ENCODE assay signal across 36 cellular contexts in the genomic region with DNA sequence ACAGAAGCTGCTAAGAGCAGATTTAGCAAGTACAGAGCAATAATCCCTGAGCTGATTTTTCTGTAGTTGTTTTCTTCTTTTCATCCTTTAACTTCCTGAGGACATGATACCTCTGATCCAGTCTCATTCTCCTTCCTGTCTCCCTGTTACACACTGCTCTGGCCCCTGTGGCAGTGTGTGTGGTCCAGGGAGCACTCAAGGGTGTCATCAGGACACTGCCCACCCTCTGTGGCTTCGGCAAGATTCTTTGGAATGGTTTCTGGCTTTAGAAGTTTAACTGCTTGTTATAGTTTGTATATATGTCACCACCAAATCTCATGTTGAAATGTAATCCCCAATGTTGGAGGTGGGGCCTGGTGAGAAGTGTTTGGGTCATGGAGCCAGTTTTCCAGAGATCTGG.
"Had no signal": no experiment of that assay in that cellular context is flagged by ENCODE, and none has a peak within 500 bp of the region (broad histone marks: within the 10 kb centered on the region; RNA-seq: fewer than 3 reads in every experiment).

No MANE protein-coding gene starts in this region.

- H3K9me3 Mint-ChIP-seq: activated T-cell treated with anti-CD3 and anti-CD28 coated beads, Interleukin-2, amount 50 U/mL, for 24 hours; central memory CD8-positive, alpha-beta T cell; T-helper 2 cell treated with Interferon-gamma antibody and Interleukin-4, amounts not matched to agents 5 μg/mL and 100 μg/mL, for 36 hours had no signal

- H3K4me3 ChIP-seq: ascending aorta, body of pancreas, cardiac muscle cell had no signal

- H3K4me1 Mint-ChIP-seq: activated B cell treated with CpG ODN at 0.5 μM for 24 hours; activated CD4-positive, alpha-beta memory T cell treated with anti-CD3 and anti-CD28 coated beads, Interleukin-2, amount 10 ng/mL, durations not matched to agents 7 days and 5 days; activated CD4-positive, alpha-beta T cell treated with anti-CD3 and anti-CD28 coated beads, Interleukin-2, amount 10 ng/mL, durations not matched to agents 7 days and 5 days; activated CD8-positive, alpha-beta memory T cell treated with anti-CD3 and anti-CD28 coated beads, Interleukin-2, amount 10 ng/mL, durations not matched to agents 7 days and 5 days; activated naive CD4-positive, alpha-beta T cell treated with anti-CD3 and anti-CD28 coated beads, Interleukin-2, amount 10 ng/mL, durations not matched to agents 7 days and 5 days; activated naive CD8-positive, alpha-beta T cell treated with anti-CD3 and anti-CD28 coated beads, Interleukin-2, amount 10 ng/mL, durations not matched to agents 7 days and 5 days; central memory CD8-positive, alpha-beta T cell had no signal

- H3K27ac Mint-ChIP-seq: activated B cell treated with CpG ODN at 0.5 μM for 24 hours; activated CD4-positive, alpha-beta memory T cell treated with anti-CD3 and anti-CD28 coated beads, Interleukin-2, amount 10 ng/mL, durations not matched to agents 7 days and 5 days; activated CD4-positive, alpha-beta T cell treated with anti-CD3 and anti-CD28 coated beads for 36 hours; activated CD4-positive, alpha-beta T cell treated with anti-CD3 and anti-CD28 coated beads, Interleukin-2, amount 10 ng/mL, durations not matched to agents 7 days and 5 days; activated CD8-positive, alpha-beta memory T cell treated with anti-CD3 and anti-CD28 coated beads, Interleukin-2, amount 10 ng/mL, durations not matched to agents 7 days and 5 days; activated CD8-positive, alpha-beta T cell treated with anti-CD3 and anti-CD28 coated beads, Interleukin-2, amount 10 ng/mL, durations not matched to agents 7 days and 5 days; activated naive CD4-positive, alpha-beta T cell treated with anti-CD3 and anti-CD28 coated beads, Interleukin-2, amount 10 ng/mL, durations not matched to agents 7 days and 5 days; activated naive CD4-positive, alpha-beta T cell treated with anti-CD3 and anti-CD28 coated beads, Interleukin-2, amount 50 U/mL, for 24 hours; activated naive CD8-positive, alpha-beta T cell; activated naive CD8-positive, alpha-beta T cell treated with anti-CD3 and anti-CD28 coated beads, Interleukin-2, amount 10 ng/mL, durations not matched to agents 7 days and 5 days; activated naive CD8-positive, alpha-beta T cell treated with anti-CD3 and anti-CD28 coated beads, Interleukin-2, amount 50 U/mL, for 24 hours; activated T-cell treated with anti-CD3 and anti-CD28 coated beads, Interleukin-2, amount 50 U/mL, for 24 hours; activated T-helper 2 cell treated with anti-CD3 and anti-CD28 coated beads, Interferon-gamma antibody, Interleukin-2, Interleukin-4, amounts not matched to agents 10 μg/mL and 5 μg/mL and 100 μg/mL, durations not matched to agents 14 hours and 24 hours and 36 hours; T-helper 1 cell treated with Interleukin-12 subunit alpha and Interleukin-12 subunit beta and Interleukin-4 antibody, amounts not matched to agents 30 μg/mL and 1 μg/mL, for 36 hours; T-helper 2 cell treated with Interferon-gamma antibody and Interleukin-4, amounts not matched to agents 5 μg/mL and 100 μg/mL, for 36 hours had no signal

- H3K4me1 ChIP-seq: ascending aorta, body of pancreas had no signal

- H3K27me3 Mint-ChIP-seq: activated CD4-positive, alpha-beta memory T cell treated with anti-CD3 and anti-CD28 coated beads, Interleukin-2, amount 10 ng/mL, durations not matched to agents 7 days and 5 days; activated CD4-positive, alpha-beta T cell treated with anti-CD3 and anti-CD28 coated beads for 36 hours; activated CD4-positive, alpha-beta T cell treated with anti-CD3 and anti-CD28 coated beads, Interleukin-2, amount 10 ng/mL, durations not matched to agents 7 days and 5 days; activated CD8-positive, alpha-beta memory T cell treated with anti-CD3 and anti-CD28 coated beads, Interleukin-2, amount 10 ng/mL, durations not matched to agents 7 days and 5 days; activated naive CD4-positive, alpha-beta T cell treated with anti-CD3 and anti-CD28 coated beads, Interleukin-2, amount 10 ng/mL, durations not matched to agents 7 days and 5 days; activated naive CD4-positive, alpha-beta T cell treated with anti-CD3 and anti-CD28 coated beads, Interleukin-2, amount 50 U/mL, for 24 hours; activated naive CD8-positive, alpha-beta T cell; activated naive CD8-positive, alpha-beta T cell treated with anti-CD3 and anti-CD28 coated beads, Interleukin-2, amount 10 ng/mL, durations not matched to agents 7 days and 5 days had no signal

- H3K27me3 ChIP-seq: ascending aorta, body of pancreas, cardiac muscle cell had no signal

- H3K27ac ChIP-seq: ascending aorta, body of pancreas, cardiac muscle cell, VCaP had no signal

- DNase-seq: activated B cell treated with CpG ODN at 0.5 μM for 24 hours; activated CD4-positive, alpha-beta memory T cell treated with anti-CD3 and anti-CD28 coated beads, Interleukin-2, amount 10 ng/mL, durations not matched to agents 7 days and 5 days; activated CD4-positive, alpha-beta T cell treated with anti-CD3 and anti-CD28 coated beads for 1 hour; activated CD4-positive, alpha-beta T cell treated with anti-CD3 and anti-CD28 coated beads for 36 hours; activated CD4-positive, alpha-beta T cell treated with anti-CD3 and anti-CD28 coated beads for 48 hours; activated CD4-positive, alpha-beta T cell treated with anti-CD3 and anti-CD28 coated beads, Interleukin-2, amount 10 ng/mL, durations not matched to agents 7 days and 5 days; activated CD4-positive, alpha-beta T cell treated with anti-CD3 and anti-CD28 coated beads, Interleukin-2, amount 50 U/mL, for 48 hours; activated CD8-positive, alpha-beta memory T cell treated with anti-CD3 and anti-CD28 coated beads for 24 hours; activated CD8-positive, alpha-beta memory T cell treated with anti-CD3 and anti-CD28 coated beads, Interleukin-2, amount 10 ng/mL, durations not matched to agents 7 days and 5 days; activated CD8-positive, alpha-beta memory T cell treated with anti-CD3 and anti-CD28 coated beads, Interleukin-2, amount 50 U/mL, for 48 hours; activated CD8-positive, alpha-beta T cell treated with anti-CD3 and anti-CD28 coated beads, Interleukin-2, amount 10 ng/mL, durations not matched to agents 7 days and 5 days; activated effector memory CD4-positive, alpha-beta T cell treated with Interleukin-2 at 50 U/mL for 16 hours; activated gamma-delta T cell; activated naive CD4-positive, alpha-beta T cell treated with anti-CD3 and anti-CD28 coated beads, Interleukin-2, amount 10 ng/mL, durations not matched to agents 7 days and 5 days; activated naive CD4-positive, alpha-beta T cell treated with Interleukin-2 at 50 U/mL for 16 hours; activated naive CD8-positive, alpha-beta T cell treated with anti-CD3 and anti-CD28 coated beads, Interleukin-2, amount 10 ng/mL, durations not matched to agents 7 days and 5 days; activated naive CD8-positive, alpha-beta T cell treated with anti-CD3 and anti-CD28 coated beads, Interleukin-2, amount 50 U/mL, for 24 hours; activated T-cell treated with anti-CD3 and anti-CD28 coated beads, Interleukin-2, amount 50 U/mL, for 24 hours; activated T-cell treated with anti-CD3 and anti-CD28 coated beads, Interleukin-2, amount 50 U/mL, for 48 hours; body of pancreas; cerebellar nuclear complex; T-helper 1 cell; T-helper 2 cell; T-helper 9 cell had no signal

- H3K4me3 Mint-ChIP-seq: activated B cell treated with CpG ODN at 0.5 μM for 24 hours; activated CD4-positive, alpha-beta memory T cell treated with anti-CD3 and anti-CD28 coated beads, Interleukin-2, amount 10 ng/mL, durations not matched to agents 7 days and 5 days; activated CD4-positive, alpha-beta T cell treated with anti-CD3 and anti-CD28 coated beads for 36 hours; activated CD4-positive, alpha-beta T cell treated with anti-CD3 and anti-CD28 coated beads, Interleukin-2, amount 10 ng/mL, durations not matched to agents 7 days and 5 days; activated CD8-positive, alpha-beta memory T cell treated with anti-CD3 and anti-CD28 coated beads, Interleukin-2, amount 10 ng/mL, durations not matched to agents 7 days and 5 days; activated CD8-positive, alpha-beta T cell treated with anti-CD3 and anti-CD28 coated beads, Interleukin-2, amount 10 ng/mL, durations not matched to agents 7 days and 5 days; activated naive CD4-positive, alpha-beta T cell treated with anti-CD3 and anti-CD28 coated beads, Interleukin-2, amount 10 ng/mL, durations not matched to agents 7 days and 5 days; activated naive CD4-positive, alpha-beta T cell treated with anti-CD3 and anti-CD28 coated beads, Interleukin-2, amount 50 U/mL, for 24 hours; activated naive CD8-positive, alpha-beta T cell; activated naive CD8-positive, alpha-beta T cell treated with anti-CD3 and anti-CD28 coated beads, Interleukin-2, amount 10 ng/mL, durations not matched to agents 7 days and 5 days; activated naive CD8-positive, alpha-beta T cell treated with anti-CD3 and anti-CD28 coated beads, Interleukin-2, amount 50 U/mL, for 24 hours; activated T-cell treated with anti-CD3 and anti-CD28 coated beads, Interleukin-2, amount 50 U/mL, for 24 hours; central memory CD8-positive, alpha-beta T cell; T-helper 1 cell treated with Interleukin-12 subunit alpha and Interleukin-12 subunit beta and Interleukin-4 antibody, amounts not matched to agents 30 μg/mL and 1 μg/mL, for 36 hours; T-helper 2 cell treated with Interferon-gamma antibody and Interleukin-4, amounts not matched to agents 5 μg/mL and 100 μg/mL, for 36 hours had no signal

- H3K36me3 Mint-ChIP-seq: activated CD8-positive, alpha-beta memory T cell treated with anti-CD3 and anti-CD28 coated beads, Interleukin-2, amount 10 ng/mL, durations not matched to agents 7 days and 5 days; activated naive CD4-positive, alpha-beta T cell treated with anti-CD3 and anti-CD28 coated beads, Interleukin-2, amount 10 ng/mL, durations not matched to agents 7 days and 5 days; activated naive CD4-positive, alpha-beta T cell treated with anti-CD3 and anti-CD28 coated beads, Interleukin-2, amount 50 U/mL, for 24 hours; activated naive CD8-positive, alpha-beta T cell; activated naive CD8-positive, alpha-beta T cell treated with anti-CD3 and anti-CD28 coated beads, Interleukin-2, amount 10 ng/mL, durations not matched to agents 7 days and 5 days had no signal

- FAIRE-seq: bronchial epithelial cell, TTC549 had no signal

- H3K36me3 ChIP-seq: ascending aorta, cardiac muscle cell had no signal

- H3K9me3 ChIP-seq: ascending aorta, body of pancreas had no signal

- ATAC-seq: activated CD4-positive, alpha-beta T cell treated with anti-CD3 and anti-CD28 coated beads for 36 hours; activated CD4-positive, CD25-positive, alpha-beta regulatory T cell treated with anti-CD3 and anti-CD28 coated beads, Interleukin-2, amount 50 U/mL, for 24 hours; activated CD8-positive, alpha-beta memory T cell treated with anti-CD3 and anti-CD28 coated beads, Interleukin-2, amount 10 ng/mL, durations not matched to agents 7 days and 5 days; activated CD8-positive, alpha-beta T cell treated with anti-CD3 and anti-CD28 coated beads, Interleukin-2, amount 10 ng/mL, durations not matched to agents 7 days and 5 days; activated naive CD8-positive, alpha-beta T cell treated with anti-CD3 and anti-CD28 coated beads, Interleukin-2, amount 50 U/mL, for 24 hours; body of pancreas had no signal
